In the genomic region with DNA sequence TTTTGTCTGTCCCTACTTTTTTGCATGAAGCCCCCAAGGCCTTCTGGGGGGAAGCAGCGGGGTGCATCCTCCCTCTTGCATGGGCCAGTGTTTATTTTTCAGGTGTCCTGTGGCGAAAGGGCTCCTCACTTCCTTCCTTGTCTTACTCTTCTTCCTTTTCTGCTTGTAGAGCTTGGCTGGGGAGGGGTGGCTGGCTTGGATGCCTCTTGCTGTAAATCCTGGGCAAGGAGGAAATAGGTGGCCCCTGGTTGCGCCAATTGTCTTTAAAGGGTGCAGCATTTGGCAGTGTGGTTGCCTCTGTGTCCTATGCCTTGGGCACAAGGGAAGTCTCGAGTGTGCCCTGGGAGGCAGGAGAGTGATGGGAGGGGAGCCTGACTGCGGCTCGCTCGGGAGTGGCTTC, we compare ENCODE assay signal across 22 cellular contexts.
DNase-seq lines count a peak whose midpoint lies in the region; ATAC-seq and TF ChIP-seq lines count a peak whose summit lies in the region.
"Had no signal": no experiment of that assay in that cellular context is flagged by ENCODE, and none has a peak within 500 bp of the region (broad histone marks: within the 10 kb centered on the region; RNA-seq: fewer than 3 reads in every experiment).

No MANE protein-coding gene starts in this region.

- intact Hi-C loops in Right ventricle myocardium superior (cut with DNase I) = no loop called here
- intact Hi-C loops in left ventricle myocardium superior (cut with micrococcal nuclease) = no loop called here

- peak overlapping the region; percentile 28 for H3K18ac ChIP-seq in neuronal stem cell (ENCODE audit: low read length)

- H3K14ac ChIP-seq in neuronal stem cell (ENCODE audit: low read length) = no peak overlapping the region

- ATAC-seq in Right ventricle myocardium superior (ENCODE audit: poor library complexity) = no peak
- ATAC-seq in left ventricle myocardium superior = no peak
- ATAC-seq in stimulated activated memory B cell treated with anti-CD40 and anti-IgM and Interleukin-4, amounts not matched to agents 10 μg/mL and 1 μg/mL and 100 μg/mL, for 72 hours = peak; percentile 22
- ATAC-seq in HG03025 (IDR thresholded peaks at IDR 0.05; ENCODE audit: low FRiP score, unreplicated experiment) = no peak

- no peaks in the 10 kb centered on the region for H3K4me1 ChIP-seq in neuronal stem cell (ENCODE audit: control insufficient read depth in 2 of 2, insufficient read depth in 1 of 2, low read depth in 1 of 2, low read length in 2 of 2)
- H3K4me1 ChIP-seq: BE2C, HAP-1 had no signal

- no peak overlapping the region for H3K4me2 ChIP-seq in neuronal stem cell (ENCODE audit: insufficient read depth, low read length, poor library complexity, severe bottlenecking)

- H3K27me3 ChIP-seq in HL-60 (ENCODE audit: insufficient read depth, poor library complexity, severe bottlenecking) (no peaks in the 10 kb centered on the region), neuronal stem cell (ENCODE audit: control insufficient read depth in 3 of 3, insufficient read depth in 3 of 3, low read depth in 1 of 3, low read length in 3 of 3) (no peaks in the 10 kb centered on the region)
- H3K27me3 ChIP-seq: BE2C had no signal

- H4K8ac ChIP-seq in neuronal stem cell (ENCODE audit: low read depth, low read length) = no peak overlapping the region

- H2BK15ac ChIP-seq in neuronal stem cell (ENCODE audit: low read length) = no peak overlapping the region

- H2AFZ ChIP-seq in neuronal stem cell (ENCODE audit: low read length) = no peak overlapping the region

- no peaks in the 10 kb centered on the region for H3K4me1 Mint-ChIP-seq in stimulated activated memory B cell treated with anti-CD40 and anti-IgM and Interleukin-4, amounts not matched to agents 10 μg/mL and 1 μg/mL and 100 μg/mL, for 72 hours
- H3K4me1 Mint-ChIP-seq: CD4-positive, alpha-beta memory T cell had no signal

- H2BK5ac ChIP-seq in neuronal stem cell (ENCODE audit: low read length) = peak overlapping the region; percentile 39

- H3K4me3 Mint-ChIP-seq in stimulated activated memory B cell treated with anti-CD40 and anti-IgM and Interleukin-4, amounts not matched to agents 10 μg/mL and 1 μg/mL and 100 μg/mL, for 72 hours = no peak overlapping the region
- H3K4me3 Mint-ChIP-seq: CD4-positive, alpha-beta memory T cell; HFFc6 had no signal

- H3K79me1 ChIP-seq in neuronal stem cell (ENCODE audit: low read depth, low read length) = no peaks in the 10 kb centered on the region

- no peak overlapping the region for H2BK12ac ChIP-seq in neuronal stem cell (ENCODE audit: low read length)

- H3K27ac Mint-ChIP-seq in stimulated activated memory B cell treated with anti-CD40 and anti-IgM and Interleukin-4, amounts not matched to agents 10 μg/mL and 1 μg/mL and 100 μg/mL, for 72 hours = no peak overlapping the region
- H3K27ac Mint-ChIP-seq: CD4-positive, alpha-beta memory T cell; HFFc6 had no signal

- no peak overlapping the region for H4K91ac ChIP-seq in neuronal stem cell (ENCODE audit: low read depth, low read length, poor library complexity)

- no peaks in the 10 kb centered on the region for H3K9me3 ChIP-seq in neuronal stem cell (replicated peaks in 1 of 2; ENCODE audit: control insufficient read depth in 2 of 2, insufficient read depth in 1 of 2, low read depth in 1 of 2, low read length in 2 of 2)
- H3K9me3 ChIP-seq: BE2C, HAP-1 had no signal

- no peak for TF ChIP-seq CTCF in HL-60 (IDR thresholded peaks at IDR 0.05; ENCODE audit: insufficient read depth, low read length)

- H3K9ac ChIP-seq in neuronal stem cell (ENCODE audit: low read depth, low read length, poor library complexity) = no peak overlapping the region

- H2AK5ac ChIP-seq in neuronal stem cell (ENCODE audit: low read depth, low read length) = no peak overlapping the region

- H3K4ac ChIP-seq in neuronal stem cell (ENCODE audit: low read length) = no peak overlapping the region

- no peak overlapping the region for H2BK120ac ChIP-seq in neuronal stem cell (ENCODE audit: low read depth, low read length)

- H3K23ac ChIP-seq in neuronal stem cell (ENCODE audit: low read depth, low read length, poor library complexity) = no peak overlapping the region

- H3K36me3 Mint-ChIP-seq in stimulated activated memory B cell treated with anti-CD40 and anti-IgM and Interleukin-4, amounts not matched to agents 10 μg/mL and 1 μg/mL and 100 μg/mL, for 72 hours = no peaks in the 10 kb centered on the region
- H3K36me3 Mint-ChIP-seq: CD4-positive, alpha-beta memory T cell had no signal

- H3K9me3 Mint-ChIP-seq in stimulated activated memory B cell treated with anti-CD40 and anti-IgM and Interleukin-4, amounts not matched to agents 10 μg/mL and 1 μg/mL and 100 μg/mL, for 72 hours = no peaks in the 10 kb centered on the region
- H3K9me3 Mint-ChIP-seq: HFFc6 had no signal

- WGBS in neuronal stem cell (ENCODE audit: extremely low coverage in 2 of 2, insufficient read length in 2 of 2, insufficient replicate concordance in 1 of 2), 2 donors = no CpG with 5 or more reads among the region's 7 CpGs

- H3K27ac ChIP-seq in HL-60 (replicated peaks) = peak overlapping the region; percentile 46
- no peak overlapping the region for H3K27ac ChIP-seq in neuronal stem cell (replicated peaks; ENCODE audit: low read length)
- H3K27ac ChIP-seq: 22Rv1 had no signal

- H3K4me3 ChIP-seq in HL-60 (replicated peaks; ENCODE audit: insufficient read depth, low read length) (no peak overlapping the region), neuronal stem cell (ENCODE audit: low read length in 2 of 2) (no peak overlapping the region)
- H3K4me3 ChIP-seq: HAP-1 had no signal

- no peaks in the 10 kb centered on the region for H3K27me3 Mint-ChIP-seq in stimulated activated memory B cell treated with anti-CD40 and anti-IgM and Interleukin-4, amounts not matched to agents 10 μg/mL and 1 μg/mL and 100 μg/mL, for 72 hours

- DNase-seq in Right ventricle myocardium superior = peak; percentile 38
- DNase-seq in left ventricle myocardium superior = no peak
- peak; percentile 26 to 88 for DNase-seq in HL-60 (ENCODE audit: low read depth in 1 of 2, low spot score in 1 of 2)
- DNase-seq in neuronal stem cell (ENCODE audit: low spot score) = no peak
- no peak for DNase-seq in stimulated activated CD4-positive, alpha-beta T cell treated with anti-CD3 and anti-CD28 coated beads, Interleukin-2, amount 100 ng/mL, for 24 hours
- no peak for DNase-seq in kidney glomerular epithelial cell (lab: John Stamatoyannopoulos, UW)
- DNase-seq: ACHN; AML-193; BE2C; C1 segment of cervical spinal cord; Calu3; CD4-positive, alpha-beta memory T cell; COR-L47; DMS53; DMS79 treated with DMSO at 0.1 percent for 48 hours; GF-D8; GOT3; HFFc6 had no signal

- H3K36me3 ChIP-seq in neuronal stem cell (replicated peaks in 1 of 2; ENCODE audit: control insufficient read depth in 2 of 2, insufficient read depth in 2 of 2, low read length in 2 of 2) = no peaks in the 10 kb centered on the region
- H3K36me3 ChIP-seq: BE2C, HAP-1 had no signal

Comparison
In these comparisons a context has a peak if more than half of its experiments do, and no peak if none do; other contexts are left out.
1. DNase-seq: peak in Right ventricle myocardium superior (single experiment) and HL-60 (2 of 2); none in left ventricle myocardium superior (single experiment), neuronal stem cell (single experiment), stimulated activated CD4-positive, alpha-beta T cell treated with anti-CD3 and anti-CD28 coated beads, Interleukin-2, amount 100 ng/mL, for 24 hours (0 of 2) and kidney glomerular epithelial cell (single experiment).